ENCODE assay signal across 1 cellular context in genomic region chr3:194485876-194486539, GRCh38.
A peak's percentile ranks its signal among the peaks of the same experiment; 100 is the strongest.
TF ChIP-seq lines count a peak whose summit lies in the region.

No MANE protein-coding gene starts in this region.

TF ChIP-seq in K562, 482 proteins besides CTCF, POLR2A, EP300 and RAD21 (continued from another document and continues in another):
- no peak for TF ChIP-seq ZC3H8 (IDR thresholded peaks at IDR 0.05)
- TF ChIP-seq SREBF1 (IDR thresholded peaks at IDR 0.05; ENCODE audit: borderline replicate concordance, low read depth, low read length), result no peak
- TF ChIP-seq ZNF274 (IDR thresholded peaks at IDR 0.05; ENCODE audit: borderline replicate concordance, low read depth, low read length), result no peak
- no peak for TF ChIP-seq RUNX1 (IDR thresholded peaks at IDR 0.05; ENCODE audit: low read depth)
- no peak for TF ChIP-seq ZHX1 (conservative IDR thresholded peaks at IDR 0.05; ENCODE audit: low read length)
- TF ChIP-seq NR2F6 (CRISPR knock-in tag; IDR thresholded peaks at IDR 0.05), result no peak
- peak; percentile 13; the same call in 1 of the 2 replicates for TF ChIP-seq ZBTB7A (IDR thresholded peaks at IDR 0.05; ENCODE audit: borderline replicate concordance, control insufficient read depth, low read depth, low read length)
- TF ChIP-seq SRSF9 (IDR thresholded peaks at IDR 0.05; ENCODE audit: borderline replicate concordance, low read depth, low read length), result no peak
- TF ChIP-seq DDX20 (tag; IDR thresholded peaks at IDR 0.05; ENCODE audit: low read depth), result no peak
- TF ChIP-seq ZNF212 (CRISPR knock-in tag; IDR thresholded peaks at IDR 0.05), result no peak
- no peak for TF ChIP-seq ZNF140 (CRISPR knock-in tag; IDR thresholded peaks at IDR 0.05)
- no peak for TF ChIP-seq NR2C2 (CRISPR knock-in tag; IDR thresholded peaks at IDR 0.05)
- peak; percentile 50; the same call in 1 of the 2 replicates for TF ChIP-seq NR2C2 (tag; IDR thresholded peaks at IDR 0.05)
- no peak for TF ChIP-seq CCAR2 (IDR thresholded peaks at IDR 0.05; ENCODE audit: low read depth, low read length)
- no peak for TF ChIP-seq HDAC6 (IDR thresholded peaks at IDR 0.05; ENCODE audit: low read depth, low read length)
- peak; percentile 97 for TF ChIP-seq ZNF740 (CRISPR knock-in tag; IDR thresholded peaks at IDR 0.05)
- TF ChIP-seq ZNF740 (tag; IDR thresholded peaks at IDR 0.05), result peak in 1 of 2 experiments; percentile 70; a peak in 2 of 4 replicates
- TF ChIP-seq ESRRA (IDR thresholded peaks at IDR 0.05; ENCODE audit: borderline replicate concordance, low read depth), result no peak
- TF ChIP-seq ZNF764 (CRISPR knock-in tag; IDR thresholded peaks at IDR 0.05; ENCODE audit: low read depth), result no peak
- no peak for TF ChIP-seq NFIC (IDR thresholded peaks at IDR 0.05)
- TF ChIP-seq BRD9 (IDR thresholded peaks at IDR 0.05; ENCODE audit: low read depth, partially characterized antibody), result no peak
- TF ChIP-seq GMEB1 (CRISPR knock-in tag; IDR thresholded peaks at IDR 0.05), result no peak
- no peak for TF ChIP-seq EWSR1 (IDR thresholded peaks at IDR 0.05; ENCODE audit: borderline replicate concordance, low read depth, partially characterized antibody)
- TF ChIP-seq, protein P1, sequence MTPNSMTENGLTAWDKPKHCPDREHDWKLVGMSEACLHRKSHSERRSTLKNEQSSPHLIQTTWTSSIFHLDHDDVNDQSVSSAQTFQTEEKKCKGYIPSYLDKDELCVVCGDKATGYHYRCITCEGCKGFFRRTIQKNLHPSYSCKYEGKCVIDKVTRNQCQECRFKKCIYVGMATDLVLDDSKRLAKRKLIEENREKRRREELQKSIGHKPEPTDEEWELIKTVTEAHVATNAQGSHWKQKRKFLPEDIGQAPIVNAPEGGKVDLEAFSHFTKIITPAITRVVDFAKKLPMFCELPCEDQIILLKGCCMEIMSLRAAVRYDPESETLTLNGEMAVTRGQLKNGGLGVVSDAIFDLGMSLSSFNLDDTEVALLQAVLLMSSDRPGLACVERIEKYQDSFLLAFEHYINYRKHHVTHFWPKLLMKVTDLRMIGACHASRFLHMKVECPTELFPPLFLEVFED (CRISPR knock-in tag; conservative IDR thresholded peaks at IDR 0.05), result no peak
- no peak for TF ChIP-seq MYBL2 (IDR thresholded peaks at IDR 0.05; ENCODE audit: low read depth)
- TF ChIP-seq MYBL2 (CRISPR knock-in tag; IDR thresholded peaks at IDR 0.05; ENCODE audit: borderline replicate concordance), result no peak
- TF ChIP-seq HDAC3 (IDR thresholded peaks at IDR 0.05; ENCODE audit: borderline replicate concordance, partially characterized antibody), result no peak
- no peak for TF ChIP-seq ZNF586 (CRISPR knock-in tag; conservative IDR thresholded peaks at IDR 0.05)
- no peak for TF ChIP-seq ELK1 (CRISPR knock-in tag; IDR thresholded peaks at IDR 0.05)
- no peak for TF ChIP-seq SRF (CRISPR knock-in tag; IDR thresholded peaks at IDR 0.05)
- TF ChIP-seq NCOA6 (IDR thresholded peaks at IDR 0.05), result no peak
- TF ChIP-seq, protein P2, sequence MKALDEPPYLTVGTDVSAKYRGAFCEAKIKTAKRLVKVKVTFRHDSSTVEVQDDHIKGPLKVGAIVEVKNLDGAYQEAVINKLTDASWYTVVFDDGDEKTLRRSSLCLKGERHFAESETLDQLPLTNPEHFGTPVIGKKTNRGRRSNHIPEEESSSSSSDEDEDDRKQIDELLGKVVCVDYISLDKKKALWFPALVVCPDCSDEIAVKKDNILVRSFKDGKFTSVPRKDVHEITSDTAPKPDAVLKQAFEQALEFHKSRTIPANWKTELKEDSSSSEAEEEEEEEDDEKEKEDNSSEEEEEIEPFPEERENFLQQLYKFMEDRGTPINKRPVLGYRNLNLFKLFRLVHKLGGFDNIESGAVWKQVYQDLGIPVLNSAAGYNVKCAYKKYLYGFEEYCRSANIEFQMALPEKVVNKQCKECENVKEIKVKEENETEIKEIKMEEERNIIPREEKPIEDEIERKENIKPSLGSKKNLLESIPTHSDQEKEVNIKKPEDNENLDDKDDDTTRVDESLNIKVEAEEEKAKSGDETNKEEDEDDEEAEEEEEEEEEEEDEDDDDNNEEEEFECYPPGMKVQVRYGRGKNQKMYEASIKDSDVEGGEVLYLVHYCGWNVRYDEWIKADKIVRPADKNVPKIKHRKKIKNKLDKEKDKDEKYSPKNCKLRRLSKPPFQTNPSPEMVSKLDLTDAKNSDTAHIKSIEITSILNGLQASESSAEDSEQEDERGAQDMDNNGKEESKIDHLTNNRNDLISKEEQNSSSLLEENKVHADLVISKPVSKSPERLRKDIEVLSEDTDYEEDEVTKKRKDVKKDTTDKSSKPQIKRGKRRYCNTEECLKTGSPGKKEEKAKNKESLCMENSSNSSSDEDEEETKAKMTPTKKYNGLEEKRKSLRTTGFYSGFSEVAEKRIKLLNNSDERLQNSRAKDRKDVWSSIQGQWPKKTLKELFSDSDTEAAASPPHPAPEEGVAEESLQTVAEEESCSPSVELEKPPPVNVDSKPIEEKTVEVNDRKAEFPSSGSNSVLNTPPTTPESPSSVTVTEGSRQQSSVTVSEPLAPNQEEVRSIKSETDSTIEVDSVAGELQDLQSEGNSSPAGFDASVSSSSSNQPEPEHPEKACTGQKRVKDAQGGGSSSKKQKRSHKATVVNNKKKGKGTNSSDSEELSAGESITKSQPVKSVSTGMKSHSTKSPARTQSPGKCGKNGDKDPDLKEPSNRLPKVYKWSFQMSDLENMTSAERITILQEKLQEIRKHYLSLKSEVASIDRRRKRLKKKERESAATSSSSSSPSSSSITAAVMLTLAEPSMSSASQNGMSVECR (CRISPR knock-in tag; IDR thresholded peaks at IDR 0.05), result no peak
- peak; percentile 62 for TF ChIP-seq EGR1 (conservative IDR thresholded peaks at IDR 0.05)
- TF ChIP-seq, protein P3, sequence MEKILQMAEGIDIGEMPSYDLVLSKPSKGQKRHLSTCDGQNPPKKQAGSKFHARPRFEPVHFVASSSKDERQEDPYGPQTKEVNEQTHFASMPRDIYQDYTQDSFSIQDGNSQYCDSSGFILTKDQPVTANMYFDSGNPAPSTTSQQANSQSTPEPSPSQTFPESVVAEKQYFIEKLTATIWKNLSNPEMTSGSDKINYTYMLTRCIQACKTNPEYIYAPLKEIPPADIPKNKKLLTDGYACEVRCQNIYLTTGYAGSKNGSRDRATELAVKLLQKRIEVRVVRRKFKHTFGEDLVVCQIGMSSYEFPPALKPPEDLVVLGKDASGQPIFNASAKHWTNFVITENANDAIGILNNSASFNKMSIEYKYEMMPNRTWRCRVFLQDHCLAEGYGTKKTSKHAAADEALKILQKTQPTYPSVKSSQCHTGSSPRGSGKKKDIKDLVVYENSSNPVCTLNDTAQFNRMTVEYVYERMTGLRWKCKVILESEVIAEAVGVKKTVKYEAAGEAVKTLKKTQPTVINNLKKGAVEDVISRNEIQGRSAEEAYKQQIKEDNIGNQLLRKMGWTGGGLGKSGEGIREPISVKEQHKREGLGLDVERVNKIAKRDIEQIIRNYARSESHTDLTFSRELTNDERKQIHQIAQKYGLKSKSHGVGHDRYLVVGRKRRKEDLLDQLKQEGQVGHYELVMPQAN (IDR thresholded peaks at IDR 0.05; ENCODE audit: borderline replicate concordance), result no peak
- no peak for TF ChIP-seq MYC (IDR thresholded peaks at IDR 0.05; ENCODE audit: low read depth, low read length)
- no peak for TF ChIP-seq MYC (CRISPR knock-in tag; IDR thresholded peaks at IDR 0.05; ENCODE audit: borderline replicate concordance, low read depth)
- no peak for TF ChIP-seq LEF1 (IDR thresholded peaks at IDR 0.05)
- TF ChIP-seq RNF2 (IDR thresholded peaks at IDR 0.05), result no peak
- no peak for TF ChIP-seq TRIM28 (IDR thresholded peaks at IDR 0.05)
- peak; percentile 81 for TF ChIP-seq RBBP5 (IDR thresholded peaks at IDR 0.05; ENCODE audit: borderline replicate concordance, insufficient read depth, low read length, poor library complexity, severe bottlenecking)
- TF ChIP-seq, protein P4, sequence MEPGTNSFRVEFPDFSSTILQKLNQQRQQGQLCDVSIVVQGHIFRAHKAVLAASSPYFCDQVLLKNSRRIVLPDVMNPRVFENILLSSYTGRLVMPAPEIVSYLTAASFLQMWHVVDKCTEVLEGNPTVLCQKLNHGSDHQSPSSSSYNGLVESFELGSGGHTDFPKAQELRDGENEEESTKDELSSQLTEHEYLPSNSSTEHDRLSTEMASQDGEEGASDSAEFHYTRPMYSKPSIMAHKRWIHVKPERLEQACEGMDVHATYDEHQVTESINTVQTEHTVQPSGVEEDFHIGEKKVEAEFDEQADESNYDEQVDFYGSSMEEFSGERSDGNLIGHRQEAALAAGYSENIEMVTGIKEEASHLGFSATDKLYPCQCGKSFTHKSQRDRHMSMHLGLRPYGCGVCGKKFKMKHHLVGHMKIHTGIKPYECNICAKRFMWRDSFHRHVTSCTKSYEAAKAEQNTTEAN (CRISPR knock-in tag; IDR thresholded peaks at IDR 0.05), result no peak
- no peak for TF ChIP-seq BRD4 (IDR thresholded peaks at IDR 0.05)
- TF ChIP-seq EP400 (IDR thresholded peaks at IDR 0.05), result no peak
- TF ChIP-seq PKNOX1 (IDR thresholded peaks at IDR 0.05), result 0 out of 2 replicates have a peak, but pooled peaks have one; percentile 14
- TF ChIP-seq BCOR (IDR thresholded peaks at IDR 0.05), result no peak
- TF ChIP-seq, protein P5, sequence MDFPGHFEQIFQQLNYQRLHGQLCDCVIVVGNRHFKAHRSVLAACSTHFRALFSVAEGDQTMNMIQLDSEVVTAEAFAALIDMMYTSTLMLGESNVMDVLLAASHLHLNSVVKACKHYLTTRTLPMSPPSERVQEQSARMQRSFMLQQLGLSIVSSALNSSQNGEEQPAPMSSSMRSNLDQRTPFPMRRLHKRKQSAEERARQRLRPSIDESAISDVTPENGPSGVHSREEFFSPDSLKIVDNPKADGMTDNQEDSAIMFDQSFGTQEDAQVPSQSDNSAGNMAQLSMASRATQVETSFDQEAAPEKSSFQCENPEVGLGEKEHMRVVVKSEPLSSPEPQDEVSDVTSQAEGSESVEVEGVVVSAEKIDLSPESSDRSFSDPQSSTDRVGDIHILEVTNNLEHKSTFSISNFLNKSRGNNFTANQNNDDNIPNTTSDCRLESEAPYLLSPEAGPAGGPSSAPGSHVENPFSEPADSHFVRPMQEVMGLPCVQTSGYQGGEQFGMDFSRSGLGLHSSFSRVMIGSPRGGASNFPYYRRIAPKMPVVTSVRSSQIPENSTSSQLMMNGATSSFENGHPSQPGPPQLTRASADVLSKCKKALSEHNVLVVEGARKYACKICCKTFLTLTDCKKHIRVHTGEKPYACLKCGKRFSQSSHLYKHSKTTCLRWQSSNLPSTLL (IDR thresholded peaks at IDR 0.05), result no peak
- TF ChIP-seq, protein P6, sequence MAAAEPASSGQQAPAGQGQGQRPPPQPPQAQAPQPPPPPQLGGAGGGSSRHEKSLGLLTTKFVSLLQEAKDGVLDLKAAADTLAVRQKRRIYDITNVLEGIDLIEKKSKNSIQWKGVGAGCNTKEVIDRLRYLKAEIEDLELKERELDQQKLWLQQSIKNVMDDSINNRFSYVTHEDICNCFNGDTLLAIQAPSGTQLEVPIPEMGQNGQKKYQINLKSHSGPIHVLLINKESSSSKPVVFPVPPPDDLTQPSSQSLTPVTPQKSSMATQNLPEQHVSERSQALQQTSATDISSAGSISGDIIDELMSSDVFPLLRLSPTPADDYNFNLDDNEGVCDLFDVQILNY (CRISPR knock-in tag; IDR thresholded peaks at IDR 0.05), result no peak
